ENCODE assay signal across 17 cellular contexts in the genomic region with DNA sequence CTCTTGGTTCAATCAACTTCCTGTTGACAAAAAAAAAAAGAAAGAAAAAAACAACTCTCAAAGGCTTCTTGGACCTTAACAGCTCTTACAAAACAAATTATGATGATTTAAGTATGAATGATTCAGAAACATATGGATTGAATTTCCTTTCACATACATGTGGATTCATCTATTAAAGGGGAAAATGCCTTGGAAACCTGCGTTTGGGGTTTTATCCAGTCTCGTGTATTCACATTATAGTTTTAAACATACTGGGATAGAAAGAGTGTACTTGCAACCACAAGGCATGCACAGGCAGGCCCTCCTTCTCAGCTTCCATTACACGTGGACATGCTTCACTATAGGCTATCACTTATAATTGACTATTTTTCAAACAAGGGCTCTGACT.
"Had no signal": no experiment of that assay in that cellular context is flagged by ENCODE, and none has a peak within 500 bp of the region (broad histone marks: within the 10 kb centered on the region; RNA-seq: fewer than 3 reads in every experiment).

No MANE protein-coding gene starts in this region.

- H3K27ac ChIP-seq: body of pancreas, coronary artery, tibial artery, uterus had no signal

- H3K9me3 ChIP-seq: body of pancreas, uterus had no signal

- H3K4me3 ChIP-seq: body of pancreas, coronary artery, tibial artery, uterus had no signal

- DNase-seq: activated B cell treated with CpG ODN at 0.5 μM for 24 hours; activated CD4-positive, alpha-beta T cell treated with anti-CD3 and anti-CD28 coated beads, Interleukin-2, amount 10 ng/mL, durations not matched to agents 24 days and 14 days; activated CD8-positive, alpha-beta memory T cell treated with anti-CD3 and anti-CD28 coated beads, Interleukin-2, amount 50 U/mL, for 48 hours; activated CD8-positive, alpha-beta T cell treated with anti-CD3 and anti-CD28 coated beads, Interleukin-2, amount 10 ng/mL, durations not matched to agents 7 days and 5 days; activated gamma-delta T cell treated with Interleukin-2 at 50 U/mL for 16 hours; activated T-cell treated with anti-CD3 and anti-CD28 coated beads, Interleukin-2, amount 50 U/mL, for 72 hours; amygdala; body of pancreas; effector CD4-positive, alpha-beta T cell; left ventricle myocardium superior; mesenchymal stem cell; natural killer cell; stimulated activated CD4-positive, alpha-beta T cell treated with anti-CD3 and anti-CD28 coated beads, Interleukin-4, amount 100 ng/mL, for 1 hour; stimulated activated naive B cell treated with anti-CD40 and anti-IgM and Interleukin-4, amounts not matched to agents 10 μg/mL and 1 μg/mL and 100 μg/mL, for 72 hours; tibial artery; uterus had no signal

- H3K4me1 ChIP-seq: body of pancreas, tibial artery, uterus had no signal

- H3K27me3 ChIP-seq: body of pancreas, tibial artery, uterus had no signal

- ATAC-seq: activated CD8-positive, alpha-beta T cell treated with anti-CD3 and anti-CD28 coated beads, Interleukin-2, amount 10 ng/mL, durations not matched to agents 7 days and 5 days; activated T-cell treated with anti-CD3 and anti-CD28 coated beads, Interleukin-2, amount 50 U/mL, for 72 hours; body of pancreas; left ventricle myocardium superior; natural killer cell; stimulated activated naive B cell treated with anti-CD40 and anti-IgM and Interleukin-4, amounts not matched to agents 10 μg/mL and 1 μg/mL and 100 μg/mL, for 72 hours had no signal

- H3K36me3 ChIP-seq: tibial artery, uterus had no signal
